8 cellular contexts compared by ENCODE assay signal in genomic region chr12:48787791-48788521, GRCh38. TPM values are rescaled to one million over a fixed set of nuclear protein-coding genes. Genes with fewer than 3 reads are reported as not detected.
DNase-seq lines count a peak whose midpoint lies in the region; ATAC-seq and TF ChIP-seq lines count a peak whose summit lies in the region.

No MANE protein-coding gene starts in this region.

- H3K4me3 ChIP-seq in dorsolateral prefrontal cortex (peak overlapping the region; percentile 56 to 97 (median 85)), mesenchymal stem cell (ENCODE audit: insufficient read depth in 1 of 2, low read depth in 1 of 2, low read length in 2 of 2) (peak overlapping the region; percentile 80 to 91), urinary bladder (ENCODE audit: low read depth, low read length) (peak overlapping the region; percentile 90)

- no peak overlapping the region for H4K8ac ChIP-seq in mesenchymal stem cell (ENCODE audit: low read length)

- peak overlapping the region in 1 of 2 experiments; percentile 94 for H3K4ac ChIP-seq in mesenchymal stem cell (ENCODE audit: low read depth in 1 of 2, low read length in 2 of 2)

- intact Hi-C loops in dorsolateral prefrontal cortex (cut with DNase I): no loop called here

- H3K27ac ChIP-seq in dorsolateral prefrontal cortex (peak overlapping the region in 33 of 59 donors; percentile 5 to 85 (median 57)), mesenchymal stem cell (ENCODE audit: low read length, poor library complexity, severe bottlenecking) (peak overlapping the region; percentile 10), urinary bladder (ENCODE audit: low read depth) (peak overlapping the region; percentile 68)

- no peak overlapping the region for H2AFZ ChIP-seq in mesenchymal stem cell (ENCODE audit: low read depth, low read length)

- peaks cover 0 to 3% of the 10 kb centered on the region in 2 experiments for H3K36me3 ChIP-seq in mesenchymal stem cell (ENCODE audit: control insufficient read depth in 1 of 2, insufficient read depth in 2 of 2, low read depth in 1 of 2, low read length in 2 of 2)
- H3K36me3 ChIP-seq in urinary bladder (ENCODE audit: insufficient read depth): no peaks in the 10 kb centered on the region

- H2BK5ac ChIP-seq in mesenchymal stem cell (ENCODE audit: low read depth, low read length, poor library complexity, severe bottlenecking): peak overlapping the region; percentile 83

- no peaks in the 10 kb centered on the region for H3K9me3 ChIP-seq in mesenchymal stem cell (ENCODE audit: control insufficient read depth, low read length)

- peak overlapping the region; percentile 69 to 96 for H3K18ac ChIP-seq in mesenchymal stem cell (ENCODE audit: low read depth in 1 of 2, low read length in 2 of 2)

- peak overlapping the region; percentile 86 for H3K4me2 ChIP-seq in mesenchymal stem cell (ENCODE audit: low read length, poor library complexity, severe bottlenecking)

- peak overlapping the region in 1 of 2 experiments; percentile 84 for H2BK12ac ChIP-seq in mesenchymal stem cell (ENCODE audit: low read length in 2 of 2)

- H3K27ac Mint-ChIP-seq in activated T-cell treated with anti-CD3 and anti-CD28 coated beads, Interleukin-2, amount 50 U/mL, for 24 hours: no peak overlapping the region

- H3K9ac ChIP-seq in mesenchymal stem cell (ENCODE audit: low read length): peak overlapping the region; percentile 91

- no peaks in the 10 kb centered on the region for H3K36me3 Mint-ChIP-seq in activated T-cell treated with anti-CD3 and anti-CD28 coated beads, Interleukin-2, amount 50 U/mL, for 24 hours (ENCODE audit: low read depth)

- H3K4me3 Mint-ChIP-seq in activated T-cell treated with anti-CD3 and anti-CD28 coated beads, Interleukin-2, amount 50 U/mL, for 24 hours: peak overlapping the region; percentile 66

- peaks cover 3% of the 10 kb centered on the region for H3K79me1 ChIP-seq in mesenchymal stem cell (replicated peaks; ENCODE audit: low read length, poor library complexity, severe bottlenecking)

- H3K27me3 ChIP-seq in dorsolateral prefrontal cortex (no peaks in the 10 kb centered on the region), mesenchymal stem cell (ENCODE audit: control insufficient read depth in 1 of 2, insufficient read depth in 1 of 2, low read length in 2 of 2) (no peaks in the 10 kb centered on the region)

- peaks cover 25% of the 10 kb centered on the region for H3K4me1 ChIP-seq in mesenchymal stem cell (ENCODE audit: control insufficient read depth, insufficient read depth, low read depth, low read length)
- no peaks in the 10 kb centered on the region for H3K4me1 ChIP-seq in urinary bladder (ENCODE audit: insufficient read depth)

- no peak for DNase-seq in activated T-cell treated with anti-CD3 and anti-CD28 coated beads, Interleukin-2, amount 50 U/mL, for 24 hours
- no peak for DNase-seq in activated T-cell treated with anti-CD3 and anti-CD28 coated beads, Interleukin-2, amount 50 U/mL, for 48 hours
- DNase-seq in dorsolateral prefrontal cortex: no peak
- DNase-seq in mesenchymal stem cell: no peak
- DNase-seq in NOMO-1 treated with DMSO at 0.1 percent for 48 hours (lab: John Stamatoyannopoulos, UW; ENCODE audit: unreplicated experiment): no peak
- no peak for DNase-seq in NCI-H1930 (lab: John Stamatoyannopoulos, UW)

- peak overlapping the region in 1 of 2 experiments; percentile 98 for H3K14ac ChIP-seq in mesenchymal stem cell (ENCODE audit: low read length in 2 of 2)

- no peaks in the 10 kb centered on the region for H3K9me3 Mint-ChIP-seq in activated T-cell treated with anti-CD3 and anti-CD28 coated beads, Interleukin-2, amount 50 U/mL, for 24 hours

- H2BK120ac ChIP-seq in mesenchymal stem cell (ENCODE audit: low read depth, low read length): peak overlapping the region; percentile 100

- H2AK5ac ChIP-seq in mesenchymal stem cell (ENCODE audit: low read length, severe bottlenecking): no peak overlapping the region

- H4K91ac ChIP-seq in mesenchymal stem cell (ENCODE audit: low read length): no peak overlapping the region

- H3K27me3 Mint-ChIP-seq in activated T-cell treated with anti-CD3 and anti-CD28 coated beads, Interleukin-2, amount 50 U/mL, for 24 hours: peaks cover 57% of the 10 kb centered on the region

- H3K23ac ChIP-seq in mesenchymal stem cell (ENCODE audit: low read length in 2 of 2): peak overlapping the region in 1 of 2 experiments; percentile 37

- WGBS in mesenchymal stem cell: 39% methylated on average over 4 of the region's 11 CpGs
- 14% methylated on average over 11 of the region's 11 CpGs for WGBS in urinary bladder

- H3K4me1 Mint-ChIP-seq in activated T-cell treated with anti-CD3 and anti-CD28 coated beads, Interleukin-2, amount 50 U/mL, for 24 hours (ENCODE audit: low read depth): peaks cover 4% of the 10 kb centered on the region

- no peak overlapping the region for H2BK15ac ChIP-seq in mesenchymal stem cell (ENCODE audit: low read depth, poor library complexity, severe bottlenecking)

- no peak for TF ChIP-seq CTCF in dorsolateral prefrontal cortex (IDR thresholded peaks at IDR 0.05 in 54 of 56, conservative IDR thresholded peaks at IDR 0.05 in 2 of 56; ENCODE audit: low read depth in 1 of 56, partially characterized antibody in 56 of 56)

- no peak for ATAC-seq in HG02588 (IDR thresholded peaks at IDR 0.05; ENCODE audit: unreplicated experiment)

RNA-seq across cellular contexts. Expression of gene ADCY6, which starts 0.9 kb away (rescaled TPM):
- 10 to 100 TPM; 22.3 to 85.6 (median 50.9) TPM for total RNA-seq in dorsolateral prefrontal cortex
- polyA plus RNA-seq in mesenchymal stem cell (2013, experiment 1 of 2): 23.9 TPM
- polyA plus RNA-seq in mesenchymal stem cell (2013, experiment 2 of 2): 21.9 TPM
- total RNA-seq in urinary bladder: 30.2 TPM
- polyA plus RNA-seq in urinary bladder: 23.9 TPM

RNA-seq across cellular contexts. Expression of gene CACNB3, which starts 30.3 kb away (rescaled TPM):
- total RNA-seq in dorsolateral prefrontal cortex (100 to 1,000 TPM in 45 of 120 experiments, 10 to 100 TPM in 75; 26.9 to 136 (median 93.2) TPM), urinary bladder (15.1 TPM)
- polyA plus RNA-seq in mesenchymal stem cell (2013, experiment 1 of 2): 43.5 TPM
- 45.6 TPM for polyA plus RNA-seq in mesenchymal stem cell (2013, experiment 2 of 2)
- polyA plus RNA-seq in urinary bladder: 22.2 TPM

Comparison
In these comparisons a context has a peak if more than half of its experiments do, and no peak if none do; other contexts are left out.
1. H3K27ac ChIP-seq: peak in every context shown above with its lines; median percentile 68 in urinary bladder; 57 in dorsolateral prefrontal cortex; 10 in mesenchymal stem cell.